Comparison of ENCODE assay signal across 8 cellular contexts in genomic region chr15:40894689-40895308, GRCh38. TPM values are rescaled to one million over a fixed set of nuclear protein-coding genes. Genes with fewer than 3 reads are reported as not detected.
A peak's percentile ranks its signal among the peaks of the same experiment; 100 is the strongest.
DNase-seq lines count a peak whose midpoint lies in the region; ATAC-seq and TF ChIP-seq lines count a peak whose summit lies in the region.

No MANE protein-coding gene starts in this region.

- peaks cover 48 to 58% of the 10 kb centered on the region in 2 experiments for H3K4me1 ChIP-seq in neutrophil (ENCODE audit: control insufficient read depth in 1 of 2, insufficient read depth in 1 of 2, low read depth in 1 of 2, low read length in 1 of 2)

- CTCF ChIA-PET in RWPE1 (lab: Yijun Ruan, JAX) = interaction anchor here (0.6 to 5.0 kb wide), 27 partner anchors 9 to 298 kb away, joined by 3 to 157 read pairs (median 4); partner anchors contain the start of genes PPP1R14D and RHOV

- H3K4me3 ChIP-seq in foreskin fibroblast (ENCODE audit: low read depth in 1 of 2, low read length in 2 of 2) (peak overlapping the region; percentile 90), neutrophil (ENCODE audit: low read depth in 1 of 2, low read length in 1 of 2) (peak overlapping the region; percentile 81 to 98)

- no peaks in the 10 kb centered on the region for H3K27me3 ChIP-seq in neutrophil

- POLR2A ChIA-PET in RWPE1 (lab: Yijun Ruan, JAX; ENCODE audit: low non-redundant PET) = interaction anchor here (0.6 to 1.3 kb wide), 4 partner anchors 22 to 78 kb away, joined by 3 to 6 read pairs (median 4); no protein-coding TSS in a partner anchor

- H3K36me3 ChIP-seq in neutrophil = peaks cover 34% of the 10 kb centered on the region

- ATAC-seq in HG03342 (IDR thresholded peaks at IDR 0.05; ENCODE audit: unreplicated experiment) (peak; percentile 47), GM21576 (IDR thresholded peaks at IDR 0.05; ENCODE audit: unreplicated experiment) (no peak)

- no peaks in the 10 kb centered on the region for H3K9me3 ChIP-seq in neutrophil

- H3K27ac ChIP-seq in RWPE1 = peak overlapping the region; percentile 89
- H3K27ac ChIP-seq in neutrophil = peak overlapping the region; percentile 94

- DNase-seq in A172 (ENCODE audit: low spot score) = peak; percentile 50
- peak; percentile 82 for DNase-seq in RWPE1 (ENCODE audit: low spot score)
- DNase-seq in activated effector memory CD4-positive, alpha-beta T cell treated with Interleukin-2 at 50 U/mL for 16 hours = peak; percentile 38
- peak; percentile 70 to 88 for DNase-seq in foreskin fibroblast

- TF ChIP-seq CTCF in GM12873 (IDR thresholded peaks at IDR 0.05; ENCODE audit: insufficient read depth, low read depth, low read length, missing control alignments) = peak; percentile 72
- peak; percentile 50 for TF ChIP-seq CTCF in RWPE1 (conservative IDR thresholded peaks at IDR 0.05; ENCODE audit: low read depth)
- TF ChIP-seq CTCF in foreskin fibroblast (IDR thresholded peaks at IDR 0.05; ENCODE audit: low read depth, low read length) = peak; percentile 56
- TF ChIP-seq CTCF in neutrophil (IDR thresholded peaks at IDR 0.05) = peak; percentile 51

RNA-seq across cellular contexts. Expression of gene VPS18, which starts 0.5 kb away (rescaled TPM):
- total RNA-seq in A172 (2014; rRNA removed; shearing (Covaris generic)) = 39.7 and 41.7 TPM in 2 replicates

RNA-seq across cellular contexts. Expression of gene RHOV, which starts 20.8 kb away (rescaled TPM):
- 0.22 and 1.4 TPM in 2 replicates for total RNA-seq in A172 (2014; rRNA removed; shearing (Covaris generic))

RNA-seq across cellular contexts. Expression of gene DLL4, which starts 34.3 kb away (rescaled TPM):
- total RNA-seq in A172 (2014; rRNA removed; shearing (Covaris generic)) = not detected in 2 replicates

RNA-seq across cellular contexts. Expression of gene SPINT1, which starts 51.0 kb away (rescaled TPM):
- 0.22 and 1.3 TPM in 2 replicates for total RNA-seq in A172 (2014; rRNA removed; shearing (Covaris generic))

RNA-seq across cellular contexts. Expression of gene CHAC1, which starts 58.5 kb away (rescaled TPM):
- 4.7 and 5.8 TPM in 2 replicates for total RNA-seq in A172 (2014; rRNA removed; shearing (Covaris generic))
